8 cellular contexts compared by ENCODE assay signal in genomic region chr5:79133657-79134451, GRCh38. TPM values are rescaled to one million over a fixed set of nuclear protein-coding genes. Genes with fewer than 3 reads are reported as not detected.
DNase-seq lines count a peak whose midpoint lies in the region; ATAC-seq lines count a peak whose summit lies in the region.

No MANE protein-coding gene starts in this region.

- in situ Hi-C loops in ACHN (cut with HindIII; ENCODE audit: low pct_ligation_motif_present, low pct_unique_long_range_greater_than_20kb, low sequenced_read_pairs) = no loop called here

- H3K9me3 Mint-ChIP-seq in activated CD4-positive, alpha-beta T cell treated with anti-CD3 and anti-CD28 coated beads for 36 hours (ENCODE audit: low read depth) = no peaks in the 10 kb centered on the region

- DNase-seq in ACHN (peak; percentile 76), NCI-H446 (lab: John Stamatoyannopoulos, UW) (peak; percentile 76 to 78), left kidney (ENCODE audit: low read depth, low spot score) (peak; percentile 93)
- DNase-seq in activated CD4-positive, alpha-beta T cell treated with anti-CD3 and anti-CD28 coated beads for 36 hours = peak; percentile 85
- DNase-seq in stimulated activated CD4-positive, alpha-beta T cell treated with anti-CD3 and anti-CD28 coated beads, Interleukin-2, amount 100 ng/mL, for 24 hours = peak; percentile 74 to 77

- ATAC-seq in GM21723 (IDR thresholded peaks at IDR 0.05; ENCODE audit: unreplicated experiment) (peak; percentile 56), HG03095 (IDR thresholded peaks at IDR 0.05; ENCODE audit: unreplicated experiment) (no peak)
- peak; percentile 92 for ATAC-seq in activated CD4-positive, alpha-beta T cell treated with anti-CD3 and anti-CD28 coated beads for 36 hours

- intact Hi-C loops in activated CD4-positive, alpha-beta T cell treated with anti-CD3 and anti-CD28 coated beads for 36 hours (cut with DNase I, micrococcal nuclease) = loop anchor here (1.0 to 5.0 kb wide), 8 partner anchors 101 to 949 kb away; partner anchors contain the start of gene JMY (in 1 of the 2)

- peak overlapping the region; percentile 51 for H3K4me3 Mint-ChIP-seq in activated CD4-positive, alpha-beta T cell treated with anti-CD3 and anti-CD28 coated beads for 36 hours

- peaks cover 3% of the 10 kb centered on the region for H3K27me3 Mint-ChIP-seq in activated CD4-positive, alpha-beta T cell treated with anti-CD3 and anti-CD28 coated beads for 36 hours

- H3K4me1 Mint-ChIP-seq in activated CD4-positive, alpha-beta T cell treated with anti-CD3 and anti-CD28 coated beads for 36 hours = peaks cover 15% of the 10 kb centered on the region

- no peaks in the 10 kb centered on the region for H3K36me3 Mint-ChIP-seq in activated CD4-positive, alpha-beta T cell treated with anti-CD3 and anti-CD28 coated beads for 36 hours (ENCODE audit: low read depth)

- CTCF ChIA-PET in activated CD4-positive, alpha-beta T cell treated with anti-CD3 and anti-CD28 coated beads for 36 hours (lab: Charles Lee) = interaction anchor here (0.6 to 8.8 kb wide), 60 partner anchors 11 to 1290 kb away, joined by 3 to 299 read pairs (median 4); partner anchors contain the start of genes ARSB, HOMER1 and THBS4

- H3K27ac ChIP-seq in cingulate gyrus (ENCODE audit: low read depth, low read length) = peak overlapping the region; percentile 51

- H3K27ac Mint-ChIP-seq in activated CD4-positive, alpha-beta T cell treated with anti-CD3 and anti-CD28 coated beads for 36 hours = peak overlapping the region; percentile 95

- POLR2A ChIA-PET in activated CD4-positive, alpha-beta T cell treated with anti-CD3 and anti-CD28 coated beads for 36 hours (lab: Charles Lee) = no interaction called here

RNA-seq across cellular contexts. Expression of gene BHMT, which starts 22.2 kb away (rescaled TPM):
- not detected for total RNA-seq in activated CD4-positive, alpha-beta T cell treated with anti-CD3 and anti-CD28 coated beads for 36 hours
